Comparison of ENCODE assay signal across 21 cellular contexts in the genomic region with DNA sequence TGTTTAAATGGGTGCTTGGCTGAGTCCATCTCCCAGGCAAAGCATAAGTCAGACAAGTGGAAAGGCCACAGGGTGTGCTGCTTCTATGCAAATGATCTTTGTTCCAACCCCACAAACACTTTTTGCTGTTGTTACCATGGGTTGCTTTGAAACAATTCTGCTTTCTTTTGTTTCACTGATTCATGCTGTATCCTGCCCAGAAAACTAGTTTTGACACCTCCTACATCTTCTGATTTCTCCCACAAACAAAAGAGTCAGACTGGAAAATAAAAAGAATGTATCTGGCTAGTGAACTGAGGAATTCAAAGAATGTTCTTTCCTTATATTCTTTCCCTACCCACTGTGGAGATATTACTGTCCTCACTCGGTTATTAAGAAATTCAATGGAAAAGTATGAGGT.
DNase-seq lines count a peak whose midpoint lies in the region; ATAC-seq and TF ChIP-seq lines count a peak whose summit lies in the region.
"Had no signal": no experiment of that assay in that cellular context is flagged by ENCODE, and none has a peak within 500 bp of the region (broad histone marks: within the 10 kb centered on the region; RNA-seq: fewer than 3 reads in every experiment).

No MANE protein-coding gene starts in this region.

- DNase-seq in AG08395 (ENCODE audit: low spot score) (peak; percentile 19), HT1080 (ENCODE audit: low read depth) (peak; percentile 14), cardiac fibroblast (ENCODE audit: low read depth in 2 of 2) (peak; percentile 56 to 83), kidney tubule cell (ENCODE audit: low spot score) (peak; percentile 89), C1 segment of cervical spinal cord (lab: John Stamatoyannopoulos, UW) (no peak), DMS 273 (lab: John Stamatoyannopoulos, UW; ENCODE audit: unreplicated experiment) (no peak)
- DNase-seq in naive thymus-derived CD4-positive, alpha-beta T cell, result no peak
- DNase-seq: activated CD8-positive, alpha-beta T cell treated with anti-CD3 and anti-CD28 coated beads for 36 hours; adrenal gland; colonic mucosa; DMS153; lower lobe of right lung; NCI-H2227 treated with DMSO at 0.1 percent for 48 hours; OCI-M1; stimulated activated CD4-positive, alpha-beta T cell treated with anti-CD3 and anti-CD28 coated beads, Interleukin-4, amount 100 ng/mL, for 1 hour; thyroid gland had no signal

- no peaks in the 10 kb centered on the region for H3K36me3 ChIP-seq in naive thymus-derived CD4-positive, alpha-beta T cell (ENCODE audit: control insufficient read depth in 2 of 3, insufficient read depth in 3 of 3, low read length in 3 of 3)
- H3K36me3 ChIP-seq: adrenal gland, colonic mucosa, lower lobe of right lung, neutrophil, thyroid gland had no signal

- intact Hi-C loops in naive thymus-derived CD4-positive, alpha-beta T cell (cut with micrococcal nuclease), result no loop called here

- no peak overlapping the region for H3K4me3 Mint-ChIP-seq in naive thymus-derived CD4-positive, alpha-beta T cell
- H3K4me3 Mint-ChIP-seq: activated CD8-positive, alpha-beta T cell treated with anti-CD3 and anti-CD28 coated beads for 36 hours had no signal

- no peak overlapping the region for H3K27ac ChIP-seq in naive thymus-derived CD4-positive, alpha-beta T cell (ENCODE audit: low read depth, low read length)
- H3K27ac ChIP-seq: adrenal gland, colonic mucosa, lower lobe of right lung, neutrophil, SK-N-MC, thyroid gland had no signal

- peaks cover 2 to 61% (median 56%) of the 10 kb centered on the region in 5 donors for H3K27me3 Mint-ChIP-seq in naive thymus-derived CD4-positive, alpha-beta T cell

- TF ChIP-seq CTCF in cardiac fibroblast (IDR thresholded peaks at IDR 0.05; ENCODE audit: low read depth, low read length), result no peak

- no peaks in the 10 kb centered on the region for H3K9me3 ChIP-seq in naive thymus-derived CD4-positive, alpha-beta T cell (ENCODE audit: control insufficient read depth in 2 of 3, low read length in 3 of 3)
- H3K9me3 ChIP-seq: adrenal gland, colonic mucosa, lower lobe of right lung, neutrophil, thyroid gland had no signal

- no peaks in the 10 kb centered on the region for H3K27me3 ChIP-seq in naive thymus-derived CD4-positive, alpha-beta T cell (ENCODE audit: control insufficient read depth in 2 of 2, insufficient read depth in 2 of 2, low read length in 2 of 2)
- H3K27me3 ChIP-seq: colonic mucosa, thyroid gland had no signal

- POLR2A ChIA-PET in naive thymus-derived CD4-positive, alpha-beta T cell (lab: Charles Lee), result no interaction called here

- no peak overlapping the region for H3K27ac Mint-ChIP-seq in naive thymus-derived CD4-positive, alpha-beta T cell
- H3K27ac Mint-ChIP-seq: activated CD8-positive, alpha-beta T cell treated with anti-CD3 and anti-CD28 coated beads for 36 hours had no signal

- H3K4me1 Mint-ChIP-seq in naive thymus-derived CD4-positive, alpha-beta T cell, result no peaks in the 10 kb centered on the region

- peaks cover 0 to 10% (median 1%) of the 10 kb centered on the region in 11 donors for H3K9me3 Mint-ChIP-seq in naive thymus-derived CD4-positive, alpha-beta T cell
- H3K9me3 Mint-ChIP-seq: activated CD8-positive, alpha-beta T cell treated with anti-CD3 and anti-CD28 coated beads for 36 hours had no signal

- CTCF ChIA-PET in naive thymus-derived CD4-positive, alpha-beta T cell (lab: Charles Lee), result no interaction called here

- peaks cover 0 to 8% (median 0%) of the 10 kb centered on the region in 5 donors for H3K36me3 Mint-ChIP-seq in naive thymus-derived CD4-positive, alpha-beta T cell

- no peak overlapping the region for H3K4me3 ChIP-seq in cardiac fibroblast (replicated peaks in 1 of 2; ENCODE audit: low read depth in 2 of 2, low read length in 2 of 2)
- no peak overlapping the region for H3K4me3 ChIP-seq in naive thymus-derived CD4-positive, alpha-beta T cell (ENCODE audit: low read length)
- H3K4me3 ChIP-seq: adrenal gland, colonic mucosa, lower lobe of right lung, SK-N-MC, thyroid gland had no signal

- no peaks in the 10 kb centered on the region for H3K4me1 ChIP-seq in naive thymus-derived CD4-positive, alpha-beta T cell (ENCODE audit: control insufficient read depth in 2 of 2, insufficient read depth in 2 of 2, low read length in 2 of 2)
- H3K4me1 ChIP-seq: adrenal gland, colonic mucosa, lower lobe of right lung, thyroid gland had no signal

- no peak for ATAC-seq in naive thymus-derived CD4-positive, alpha-beta T cell
- no peak for ATAC-seq in GM18909 (IDR thresholded peaks at IDR 0.05; ENCODE audit: poor library complexity, unreplicated experiment)
- ATAC-seq: activated CD8-positive, alpha-beta T cell treated with anti-CD3 and anti-CD28 coated beads for 36 hours; HepG2; lower lobe of right lung; sciatic nerve had no signal

Comparison
In these comparisons a context has a peak if more than half of its experiments do, and no peak if none do; other contexts are left out.
1. DNase-seq: peak in AG08395 (single experiment), HT1080 (single experiment), cardiac fibroblast (2 of 2) and kidney tubule cell (single experiment); none in C1 segment of cervical spinal cord (0 of 14), naive thymus-derived CD4-positive, alpha-beta T cell (0 of 9) and DMS 273 (single experiment).